2 cellular contexts compared by ENCODE assay signal in the genomic region with DNA sequence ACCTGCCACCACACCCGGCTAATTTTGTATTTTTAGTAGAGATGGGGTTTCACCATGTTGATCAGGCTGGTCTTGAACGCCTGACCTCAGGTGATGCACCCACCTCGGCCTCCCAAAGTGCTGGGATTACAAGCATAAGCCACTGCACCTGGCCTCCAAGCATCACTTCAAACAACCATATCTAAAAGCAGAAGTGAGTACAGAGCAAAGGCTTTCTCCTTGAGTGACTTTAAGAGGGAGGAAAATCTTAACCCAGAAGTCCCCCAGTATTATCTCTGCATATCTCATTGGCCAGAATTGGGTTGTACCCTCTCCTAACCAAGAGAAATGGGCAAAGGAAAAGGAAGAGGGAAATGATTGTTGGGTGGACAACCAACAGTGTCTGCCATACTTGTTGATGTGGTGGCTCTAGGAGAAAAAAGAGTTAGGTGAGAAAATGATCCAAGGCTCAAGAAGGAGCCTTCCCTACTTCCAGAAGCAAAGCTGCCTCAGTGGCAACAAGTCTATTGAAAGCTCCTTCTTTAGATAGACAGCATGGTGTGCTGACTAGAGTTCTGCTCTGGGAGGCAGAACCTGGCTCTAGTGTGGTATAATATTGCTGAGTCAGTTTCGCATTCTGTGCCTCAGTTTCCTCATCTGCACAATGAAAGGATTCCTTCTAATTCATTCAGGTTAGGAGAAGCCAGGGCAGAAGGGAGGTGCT.
TF ChIP-seq lines count a peak whose summit lies in the region.

No MANE protein-coding gene starts in this region.

TF ChIP-seq in A549, 52 proteins besides CTCF, POLR2A, EP300 and RAD21 (continued from another document):
- TF ChIP-seq FOSL2 (IDR thresholded peaks at IDR 0.05) (no peak), FOSL2 (CRISPR knock-in tag; IDR thresholded peaks at IDR 0.05) (no peak), CHD2 (IDR thresholded peaks at IDR 0.05; ENCODE audit: low read length, partially characterized antibody) (no peak), NPAS2 (CRISPR knock-in tag; IDR thresholded peaks at IDR 0.05; ENCODE audit: borderline replicate concordance) (no peak), MAFK (IDR thresholded peaks at IDR 0.05; ENCODE audit: partially characterized antibody) (peak; percentile 42), TP53 (CRISPR knock-in tag; IDR thresholded peaks at IDR 0.05) (no peak)
- TF ChIP-seq, protein P1, sequence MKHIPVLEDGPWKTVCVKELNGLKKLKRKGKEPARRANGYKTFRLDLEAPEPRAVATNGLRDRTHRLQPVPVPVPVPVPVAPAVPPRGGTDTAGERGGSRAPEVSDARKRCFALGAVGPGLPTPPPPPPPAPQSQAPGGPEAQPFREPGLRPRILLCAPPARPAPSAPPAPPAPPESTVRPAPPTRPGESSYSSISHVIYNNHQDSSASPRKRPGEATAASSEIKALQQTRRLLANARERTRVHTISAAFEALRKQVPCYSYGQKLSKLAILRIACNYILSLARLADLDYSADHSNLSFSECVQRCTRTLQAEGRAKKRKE (CRISPR knock-in tag; IDR thresholded peaks at IDR 0.05; ENCODE audit: low read depth): no peak

TF ChIP-seq in IMR-90, 13 proteins besides CTCF, POLR2A, EP300 and RAD21 (continued from another document):
- no peak for TF ChIP-seq CHD1 (IDR thresholded peaks at IDR 0.05; ENCODE audit: low read depth, low read length)
- TF ChIP-seq MAFK (IDR thresholded peaks at IDR 0.05; ENCODE audit: low read depth, low read length): peak; percentile 55
- no peak for TF ChIP-seq MAZ (IDR thresholded peaks at IDR 0.05; ENCODE audit: borderline replicate concordance, low read depth, low read length)
- TF ChIP-seq, protein P2, sequence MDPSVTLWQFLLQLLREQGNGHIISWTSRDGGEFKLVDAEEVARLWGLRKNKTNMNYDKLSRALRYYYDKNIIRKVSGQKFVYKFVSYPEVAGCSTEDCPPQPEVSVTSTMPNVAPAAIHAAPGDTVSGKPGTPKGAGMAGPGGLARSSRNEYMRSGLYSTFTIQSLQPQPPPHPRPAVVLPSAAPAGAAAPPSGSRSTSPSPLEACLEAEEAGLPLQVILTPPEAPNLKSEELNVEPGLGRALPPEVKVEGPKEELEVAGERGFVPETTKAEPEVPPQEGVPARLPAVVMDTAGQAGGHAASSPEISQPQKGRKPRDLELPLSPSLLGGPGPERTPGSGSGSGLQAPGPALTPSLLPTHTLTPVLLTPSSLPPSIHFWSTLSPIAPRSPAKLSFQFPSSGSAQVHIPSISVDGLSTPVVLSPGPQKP (IDR thresholded peaks at IDR 0.05; ENCODE audit: borderline replicate concordance, low read depth, low read length): no peak
- no peak for TF ChIP-seq CEBPB (IDR thresholded peaks at IDR 0.05; ENCODE audit: low read depth, low read length)
